14 cellular contexts compared by ENCODE assay signal in genomic region chr2:98847853-98848252, GRCh38.
DNase-seq lines count a peak whose midpoint lies in the region; ATAC-seq and TF ChIP-seq lines count a peak whose summit lies in the region.
"Had no signal": no experiment of that assay in that cellular context is flagged by ENCODE, and none has a peak within 500 bp of the region (broad histone marks: within the 10 kb centered on the region; RNA-seq: fewer than 3 reads in every experiment).

No MANE protein-coding gene starts in this region.

- H3K36me3 ChIP-seq in MG63, result no peaks in the 10 kb centered on the region
- no peaks in the 10 kb centered on the region for H3K36me3 ChIP-seq in right atrium auricular region
- H3K36me3 ChIP-seq: BE2C, HAP-1 had no signal

- H3K27ac ChIP-seq in right atrium auricular region, result no peak overlapping the region
- no peak overlapping the region for H3K27ac ChIP-seq in right cardiac atrium (ENCODE audit: low read length)

- H3K4me3 ChIP-seq in MG63 (no peak overlapping the region), fibroblast of the aortic adventitia (ENCODE audit: low read depth, low read length) (no peak overlapping the region), right atrium auricular region (no peak overlapping the region), right cardiac atrium (ENCODE audit: low read length) (no peak overlapping the region)
- H3K4me3 ChIP-seq: HAP-1 had no signal

- TF ChIP-seq CTCF in fibroblast of the aortic adventitia (IDR thresholded peaks at IDR 0.05; ENCODE audit: insufficient read depth, low read length) (no peak), right atrium auricular region (IDR thresholded peaks at IDR 0.05) (no peak)

- 77% methylated on average over 5 of the region's 5 CpGs for WGBS in right cardiac atrium

- no peak for ATAC-seq in right cardiac atrium
- ATAC-seq: HepG2 had no signal

- peak; percentile 3 for DNase-seq in AG20443 (ENCODE audit: low spot score)
- DNase-seq in MG63, result peak; percentile 51
- peak; percentile 14 for DNase-seq in fibroblast of gingiva (ENCODE audit: low read depth)
- peak; percentile 84 for DNase-seq in fibroblast of the aortic adventitia (ENCODE audit: low read depth)
- no peak for DNase-seq in stimulated activated naive CD4-positive, alpha-beta T cell (lab: John Stamatoyannopoulos, UW)
- no peak for DNase-seq in right atrium auricular region (ENCODE audit: low spot score)
- no peak for DNase-seq in cerebellum (ENCODE audit: low spot score)
- no peak for DNase-seq in right cardiac atrium
- DNase-seq: BE2C; C1 segment of cervical spinal cord; Caco-2; CD4-positive, CD25-positive, alpha-beta regulatory T cell had no signal

- H3K9me3 ChIP-seq in MG63 (no peaks in the 10 kb centered on the region), right atrium auricular region (no peaks in the 10 kb centered on the region), right cardiac atrium (ENCODE audit: control insufficient read depth, low read length) (no peaks in the 10 kb centered on the region)
- H3K9me3 ChIP-seq: BE2C, Caco-2, HAP-1 had no signal

- H3K4me1 ChIP-seq in right atrium auricular region, result no peaks in the 10 kb centered on the region
- H3K4me1 ChIP-seq in right cardiac atrium (ENCODE audit: control insufficient read depth, insufficient read depth, low read length), result no peaks in the 10 kb centered on the region
- H3K4me1 ChIP-seq: BE2C, Caco-2, HAP-1 had no signal

- intact Hi-C loops in right cardiac atrium (cut with DNase I), result no loop called here

- H3K27me3 ChIP-seq in MG63, result no peaks in the 10 kb centered on the region
- no peaks in the 10 kb centered on the region for H3K27me3 ChIP-seq in right atrium auricular region
- H3K27me3 ChIP-seq in right cardiac atrium (ENCODE audit: control insufficient read depth, insufficient read depth), result no peaks in the 10 kb centered on the region
- H3K27me3 ChIP-seq: BE2C had no signal

Comparison
In these comparisons a context has a peak if more than half of its experiments do, and no peak if none do; other contexts are left out.
1. DNase-seq: peak in AG20443 (single experiment), MG63 (single experiment), fibroblast of gingiva (single experiment) and fibroblast of the aortic adventitia (single experiment); none in stimulated activated naive CD4-positive, alpha-beta T cell (0 of 6), right atrium auricular region (single experiment), cerebellum (single experiment) and right cardiac atrium (0 of 3).